ENCODE assay signal across 1 cellular context in genomic region chr1:8816306-8816705, GRCh38.
TF ChIP-seq lines count a peak whose summit lies in the region.

No MANE protein-coding gene starts in this region.

TF ChIP-seq in K562, 482 proteins besides CTCF, POLR2A, EP300 and RAD21 (continued from another document):
- TF ChIP-seq MNT (conservative IDR thresholded peaks at IDR 0.05) (peak; percentile 44 to 65), ZNF212 (CRISPR knock-in tag; IDR thresholded peaks at IDR 0.05) (no peak), MXI1 (IDR thresholded peaks at IDR 0.05; ENCODE audit: low read depth, low read length) (no peak), HDAC1 (IDR thresholded peaks at IDR 0.05) (peak in 1 of 2 experiments; percentile 10; a peak in 1 of 4 replicates), POLR2H (tag; IDR thresholded peaks at IDR 0.05; ENCODE audit: low read depth) (0 out of 2 replicates have a peak, but pooled peaks have one; percentile 46), SRSF7 (optimal IDR thresholded peaks at IDR 0.05; ENCODE audit: low read depth, low read length) (no peak), ARHGAP35 (IDR thresholded peaks at IDR 0.05; ENCODE audit: partially characterized antibody) (no peak), LCOR (CRISPR knock-in tag; IDR thresholded peaks at IDR 0.05) (no peak), NCOA1 (IDR thresholded peaks at IDR 0.05; ENCODE audit: low read depth) (no peak), ELF2 (CRISPR knock-in tag; IDR thresholded peaks at IDR 0.05) (no peak), ZNF589 (CRISPR knock-in tag; IDR thresholded peaks at IDR 0.05; ENCODE audit: low read depth) (peak; percentile 29; the same call in 1 of the 2 replicates), ATF3 (IDR thresholded peaks at IDR 0.05) (0 out of 2 replicates have a peak, but pooled peaks have one; percentile 10), ATF3 (CRISPR knock-in tag; conservative IDR thresholded peaks at IDR 0.05) (no peak), RAD51 (IDR thresholded peaks at IDR 0.05; ENCODE audit: borderline replicate concordance, low read depth) (no peak), SMARCE1 (IDR thresholded peaks at IDR 0.05) (no peak), TBP (optimal IDR thresholded peaks at IDR 0.05; ENCODE audit: low read depth, low read length) (no peak), NFATC3 (IDR thresholded peaks at IDR 0.05) (0 out of 2 replicates have a peak, but pooled peaks have one; percentile 21), ZNF766 (CRISPR knock-in tag; conservative IDR thresholded peaks at IDR 0.05) (0 out of 2 replicates have a peak, but pooled peaks have one; percentile 39), DIDO1 (tag; IDR thresholded peaks at IDR 0.05; ENCODE audit: low read depth) (no peak), WHSC1 (IDR thresholded peaks at IDR 0.05; ENCODE audit: low read length) (no peak), ZNF165 (CRISPR knock-in tag; IDR thresholded peaks at IDR 0.05; ENCODE audit: borderline replicate concordance) (no peak), KLF16 (IDR thresholded peaks at IDR 0.05) (no peak), SMAD2 (IDR thresholded peaks at IDR 0.05; ENCODE audit: low read depth, low read length) (no peak), CC2D1A (IDR thresholded peaks at IDR 0.05) (no peak), HES1 (IDR thresholded peaks at IDR 0.05; ENCODE audit: low read depth) (0 out of 2 replicates have a peak, but pooled peaks have one; percentile 8), PHTF2 (CRISPR knock-in tag; IDR thresholded peaks at IDR 0.05) (no peak), RB1 (IDR thresholded peaks at IDR 0.05; ENCODE audit: low read depth) (0 out of 2 replicates have a peak, but pooled peaks have one; percentile 16), XRCC4 (IDR thresholded peaks at IDR 0.05; ENCODE audit: extremely low read depth, insufficient read depth, insufficient read length) (no peak), CHD1 (IDR thresholded peaks at IDR 0.05; ENCODE audit: low read length) (no peak), SIX5 (IDR thresholded peaks at IDR 0.05; ENCODE audit: borderline replicate concordance in 1 of 2, insufficient read depth in 1 of 2, low read depth in 1 of 2, low read length in 2 of 2) (no peak), ILF3 (IDR thresholded peaks at IDR 0.05; ENCODE audit: borderline replicate concordance) (0 out of 2 replicates have a peak, but pooled peaks have one; percentile 59), GABPB1 (CRISPR knock-in tag; IDR thresholded peaks at IDR 0.05) (no peak)
- TF ChIP-seq, protein P1, sequence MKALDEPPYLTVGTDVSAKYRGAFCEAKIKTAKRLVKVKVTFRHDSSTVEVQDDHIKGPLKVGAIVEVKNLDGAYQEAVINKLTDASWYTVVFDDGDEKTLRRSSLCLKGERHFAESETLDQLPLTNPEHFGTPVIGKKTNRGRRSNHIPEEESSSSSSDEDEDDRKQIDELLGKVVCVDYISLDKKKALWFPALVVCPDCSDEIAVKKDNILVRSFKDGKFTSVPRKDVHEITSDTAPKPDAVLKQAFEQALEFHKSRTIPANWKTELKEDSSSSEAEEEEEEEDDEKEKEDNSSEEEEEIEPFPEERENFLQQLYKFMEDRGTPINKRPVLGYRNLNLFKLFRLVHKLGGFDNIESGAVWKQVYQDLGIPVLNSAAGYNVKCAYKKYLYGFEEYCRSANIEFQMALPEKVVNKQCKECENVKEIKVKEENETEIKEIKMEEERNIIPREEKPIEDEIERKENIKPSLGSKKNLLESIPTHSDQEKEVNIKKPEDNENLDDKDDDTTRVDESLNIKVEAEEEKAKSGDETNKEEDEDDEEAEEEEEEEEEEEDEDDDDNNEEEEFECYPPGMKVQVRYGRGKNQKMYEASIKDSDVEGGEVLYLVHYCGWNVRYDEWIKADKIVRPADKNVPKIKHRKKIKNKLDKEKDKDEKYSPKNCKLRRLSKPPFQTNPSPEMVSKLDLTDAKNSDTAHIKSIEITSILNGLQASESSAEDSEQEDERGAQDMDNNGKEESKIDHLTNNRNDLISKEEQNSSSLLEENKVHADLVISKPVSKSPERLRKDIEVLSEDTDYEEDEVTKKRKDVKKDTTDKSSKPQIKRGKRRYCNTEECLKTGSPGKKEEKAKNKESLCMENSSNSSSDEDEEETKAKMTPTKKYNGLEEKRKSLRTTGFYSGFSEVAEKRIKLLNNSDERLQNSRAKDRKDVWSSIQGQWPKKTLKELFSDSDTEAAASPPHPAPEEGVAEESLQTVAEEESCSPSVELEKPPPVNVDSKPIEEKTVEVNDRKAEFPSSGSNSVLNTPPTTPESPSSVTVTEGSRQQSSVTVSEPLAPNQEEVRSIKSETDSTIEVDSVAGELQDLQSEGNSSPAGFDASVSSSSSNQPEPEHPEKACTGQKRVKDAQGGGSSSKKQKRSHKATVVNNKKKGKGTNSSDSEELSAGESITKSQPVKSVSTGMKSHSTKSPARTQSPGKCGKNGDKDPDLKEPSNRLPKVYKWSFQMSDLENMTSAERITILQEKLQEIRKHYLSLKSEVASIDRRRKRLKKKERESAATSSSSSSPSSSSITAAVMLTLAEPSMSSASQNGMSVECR (CRISPR knock-in tag; IDR thresholded peaks at IDR 0.05), result no peak
- TF ChIP-seq, protein P2, sequence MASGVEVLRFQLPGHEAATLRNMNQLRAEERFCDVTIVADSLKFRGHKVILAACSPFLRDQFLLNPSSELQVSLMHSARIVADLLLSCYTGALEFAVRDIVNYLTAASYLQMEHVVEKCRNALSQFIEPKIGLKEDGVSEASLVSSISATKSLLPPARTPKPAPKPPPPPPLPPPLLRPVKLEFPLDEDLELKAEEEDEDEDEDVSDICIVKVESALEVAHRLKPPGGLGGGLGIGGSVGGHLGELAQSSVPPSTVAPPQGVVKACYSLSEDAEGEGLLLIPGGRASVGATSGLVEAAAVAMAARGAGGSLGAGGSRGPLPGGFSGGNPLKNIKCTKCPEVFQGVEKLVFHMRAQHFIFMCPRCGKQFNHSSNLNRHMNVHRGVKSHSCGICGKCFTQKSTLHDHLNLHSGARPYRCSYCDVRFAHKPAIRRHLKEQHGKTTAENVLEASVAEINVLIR (CRISPR knock-in tag; IDR thresholded peaks at IDR 0.05), result no peak
- TF ChIP-seq, protein P3, sequence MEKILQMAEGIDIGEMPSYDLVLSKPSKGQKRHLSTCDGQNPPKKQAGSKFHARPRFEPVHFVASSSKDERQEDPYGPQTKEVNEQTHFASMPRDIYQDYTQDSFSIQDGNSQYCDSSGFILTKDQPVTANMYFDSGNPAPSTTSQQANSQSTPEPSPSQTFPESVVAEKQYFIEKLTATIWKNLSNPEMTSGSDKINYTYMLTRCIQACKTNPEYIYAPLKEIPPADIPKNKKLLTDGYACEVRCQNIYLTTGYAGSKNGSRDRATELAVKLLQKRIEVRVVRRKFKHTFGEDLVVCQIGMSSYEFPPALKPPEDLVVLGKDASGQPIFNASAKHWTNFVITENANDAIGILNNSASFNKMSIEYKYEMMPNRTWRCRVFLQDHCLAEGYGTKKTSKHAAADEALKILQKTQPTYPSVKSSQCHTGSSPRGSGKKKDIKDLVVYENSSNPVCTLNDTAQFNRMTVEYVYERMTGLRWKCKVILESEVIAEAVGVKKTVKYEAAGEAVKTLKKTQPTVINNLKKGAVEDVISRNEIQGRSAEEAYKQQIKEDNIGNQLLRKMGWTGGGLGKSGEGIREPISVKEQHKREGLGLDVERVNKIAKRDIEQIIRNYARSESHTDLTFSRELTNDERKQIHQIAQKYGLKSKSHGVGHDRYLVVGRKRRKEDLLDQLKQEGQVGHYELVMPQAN (IDR thresholded peaks at IDR 0.05; ENCODE audit: borderline replicate concordance), result 0 out of 2 replicates have a peak, but pooled peaks have one; percentile 16
- TF ChIP-seq, protein P4, sequence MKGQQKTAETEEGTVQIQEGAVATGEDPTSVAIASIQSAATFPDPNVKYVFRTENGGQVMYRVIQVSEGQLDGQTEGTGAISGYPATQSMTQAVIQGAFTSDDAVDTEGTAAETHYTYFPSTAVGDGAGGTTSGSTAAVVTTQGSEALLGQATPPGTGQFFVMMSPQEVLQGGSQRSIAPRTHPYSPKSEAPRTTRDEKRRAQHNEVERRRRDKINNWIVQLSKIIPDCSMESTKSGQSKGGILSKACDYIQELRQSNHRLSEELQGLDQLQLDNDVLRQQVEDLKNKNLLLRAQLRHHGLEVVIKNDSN (CRISPR knock-in tag; IDR thresholded peaks at IDR 0.05), result no peak
- TF ChIP-seq, protein P5, sequence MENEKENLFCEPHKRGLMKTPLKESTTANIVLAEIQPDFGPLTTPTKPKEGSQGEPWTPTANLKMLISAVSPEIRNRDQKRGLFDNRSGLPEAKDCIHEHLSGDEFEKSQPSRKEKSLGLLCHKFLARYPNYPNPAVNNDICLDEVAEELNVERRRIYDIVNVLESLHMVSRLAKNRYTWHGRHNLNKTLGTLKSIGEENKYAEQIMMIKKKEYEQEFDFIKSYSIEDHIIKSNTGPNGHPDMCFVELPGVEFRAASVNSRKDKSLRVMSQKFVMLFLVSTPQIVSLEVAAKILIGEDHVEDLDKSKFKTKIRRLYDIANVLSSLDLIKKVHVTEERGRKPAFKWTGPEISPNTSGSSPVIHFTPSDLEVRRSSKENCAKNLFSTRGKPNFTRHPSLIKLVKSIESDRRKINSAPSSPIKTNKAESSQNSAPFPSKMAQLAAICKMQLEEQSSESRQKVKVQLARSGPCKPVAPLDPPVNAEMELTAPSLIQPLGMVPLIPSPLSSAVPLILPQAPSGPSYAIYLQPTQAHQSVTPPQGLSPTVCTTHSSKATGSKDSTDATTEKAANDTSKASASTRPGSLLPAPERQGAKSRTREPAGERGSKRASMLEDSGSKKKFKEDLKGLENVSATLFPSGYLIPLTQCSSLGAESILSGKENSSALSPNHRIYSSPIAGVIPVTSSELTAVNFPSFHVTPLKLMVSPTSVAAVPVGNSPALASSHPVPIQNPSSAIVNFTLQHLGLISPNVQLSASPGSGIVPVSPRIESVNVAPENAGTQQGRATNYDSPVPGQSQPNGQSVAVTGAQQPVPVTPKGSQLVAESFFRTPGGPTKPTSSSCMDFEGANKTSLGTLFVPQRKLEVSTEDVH (IDR thresholded peaks at IDR 0.05; ENCODE audit: low read depth, partially characterized antibody), result peak; percentile 14
TF ChIP-seq in K562: peak in this region for 14.
